ENCODE assay signal across 1 cellular context in genomic region chr22:39179841-39180335, GRCh38.
TF ChIP-seq lines count a peak whose summit lies in the region.

No MANE protein-coding gene starts in this region.

TF ChIP-seq in IMR-90, 13 proteins besides CTCF, POLR2A, EP300 and RAD21:
- TF ChIP-seq BHLHE40 (IDR thresholded peaks at IDR 0.05; ENCODE audit: low read depth, low read length) (no peak), ELK1 (IDR thresholded peaks at IDR 0.05; ENCODE audit: borderline replicate concordance, low read depth, low read length) (no peak), SMC3 (IDR thresholded peaks at IDR 0.05; ENCODE audit: low read depth, low read length) (no peak), FOS (IDR thresholded peaks at IDR 0.05; ENCODE audit: low read depth, low read length) (no peak), MAZ (IDR thresholded peaks at IDR 0.05; ENCODE audit: borderline replicate concordance, low read depth, low read length) (no peak), MAFK (IDR thresholded peaks at IDR 0.05; ENCODE audit: low read depth, low read length) (no peak), MXI1 (IDR thresholded peaks at IDR 0.05; ENCODE audit: borderline replicate concordance, low read depth, low read length) (no peak)
